ENCODE assay signal across 1 cellular context in the genomic region with DNA sequence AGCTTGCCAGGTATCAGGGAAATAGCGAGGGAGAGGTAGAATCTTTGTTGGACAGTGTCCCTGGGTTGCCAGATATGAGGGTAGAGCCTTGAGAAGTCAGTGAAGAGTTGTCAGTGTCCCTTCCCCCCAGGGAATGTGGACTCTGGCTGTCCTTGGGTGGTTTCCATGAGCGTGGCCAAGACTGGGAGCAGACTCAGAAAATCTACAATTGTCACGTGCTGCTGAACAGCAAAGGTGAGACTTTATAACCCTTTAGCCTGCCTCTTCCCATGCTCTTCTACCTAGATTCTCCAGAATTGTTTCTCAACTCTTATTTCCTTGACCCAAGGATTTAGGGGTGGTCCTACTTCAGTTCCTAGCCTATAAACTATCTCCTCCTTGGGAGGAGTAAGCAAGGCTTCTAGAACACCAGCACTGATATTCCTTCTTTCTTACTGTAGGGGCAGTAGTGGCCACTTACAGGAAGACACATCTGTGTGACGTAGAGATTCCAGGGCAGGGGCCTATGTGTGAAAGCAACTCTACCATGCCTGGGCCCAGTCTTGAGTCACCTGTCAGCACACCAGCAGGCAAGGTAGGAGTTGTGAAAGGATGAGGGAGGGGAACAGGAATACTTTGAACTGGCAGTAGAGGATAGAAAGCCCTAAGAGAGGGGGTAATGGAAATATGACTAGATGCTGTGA.
TF ChIP-seq lines count a peak whose summit lies in the region.

No MANE protein-coding gene starts in this region.

TF ChIP-seq in K562, 482 proteins besides CTCF, POLR2A, EP300 and RAD21 (continues in another document):
- TF ChIP-seq IFI16 (CRISPR knock-in tag; IDR thresholded peaks at IDR 0.05) (no peak), ATF1 (CRISPR knock-in tag; IDR thresholded peaks at IDR 0.05) (no peak), ATF1 (tag; IDR thresholded peaks at IDR 0.05) (peak; percentile 90), SREBF1 (IDR thresholded peaks at IDR 0.05; ENCODE audit: borderline replicate concordance, low read depth, low read length) (no peak), THRAP3 (IDR thresholded peaks at IDR 0.05; ENCODE audit: borderline replicate concordance) (no peak), CEBPG (CRISPR knock-in tag; IDR thresholded peaks at IDR 0.05) (no peak), CEBPG (tag; conservative IDR thresholded peaks at IDR 0.05 in 1 of 2, IDR thresholded peaks at IDR 0.05 in 1 of 2) (no peak), TFAM (CRISPR knock-in tag; conservative IDR thresholded peaks at IDR 0.05) (no peak), NFATC3 (IDR thresholded peaks at IDR 0.05) (no peak), TEAD1 (CRISPR knock-in tag; IDR thresholded peaks at IDR 0.05) (peak in 1 of 2 experiments; percentile 76; a peak in 2 of 4 replicates), ZNF3 (CRISPR knock-in tag; IDR thresholded peaks at IDR 0.05) (no peak), MYBL2 (IDR thresholded peaks at IDR 0.05; ENCODE audit: low read depth) (no peak), MYBL2 (CRISPR knock-in tag; IDR thresholded peaks at IDR 0.05; ENCODE audit: borderline replicate concordance) (no peak), RAD51 (IDR thresholded peaks at IDR 0.05; ENCODE audit: borderline replicate concordance, low read depth) (0 out of 2 replicates have a peak, but pooled peaks have one; percentile 26), RCOR1 (IDR thresholded peaks at IDR 0.05; ENCODE audit: borderline replicate concordance in 1 of 2, low read depth in 2 of 2, low read length in 2 of 2) (peak in 1 of 2 experiments; percentile 23; a peak in 1 of 4 replicates), MCM3 (IDR thresholded peaks at IDR 0.05) (no peak), TAF9B (IDR thresholded peaks at IDR 0.05; ENCODE audit: partially characterized antibody) (no peak), GTF2E2 (tag; IDR thresholded peaks at IDR 0.05) (peak; percentile 48; the same call in 1 of the 2 replicates), MYC (IDR thresholded peaks at IDR 0.05; ENCODE audit: low read depth, low read length) (0 out of 2 replicates have a peak, but pooled peaks have one; percentile 22), MYC (CRISPR knock-in tag; IDR thresholded peaks at IDR 0.05; ENCODE audit: borderline replicate concordance, low read depth) (no peak), SNIP1 (IDR thresholded peaks at IDR 0.05; ENCODE audit: low read depth) (no peak), NR3C1 (CRISPR knock-in tag; IDR thresholded peaks at IDR 0.05) (no peak), PHB2 (IDR thresholded peaks at IDR 0.05; ENCODE audit: low read depth) (no peak), MTA1 (IDR thresholded peaks at IDR 0.05; ENCODE audit: borderline replicate concordance) (0 out of 2 replicates have a peak, but pooled peaks have one; percentile 5), GTF2F1 (IDR thresholded peaks at IDR 0.05; ENCODE audit: low read depth, low read length) (no peak), FOXP1 (CRISPR knock-in tag; IDR thresholded peaks at IDR 0.05) (peak; percentile 70; the same call in 1 of the 2 replicates), KAT7 (CRISPR knock-in tag; IDR thresholded peaks at IDR 0.05; ENCODE audit: borderline replicate concordance) (no peak)
- TF ChIP-seq, protein P1, sequence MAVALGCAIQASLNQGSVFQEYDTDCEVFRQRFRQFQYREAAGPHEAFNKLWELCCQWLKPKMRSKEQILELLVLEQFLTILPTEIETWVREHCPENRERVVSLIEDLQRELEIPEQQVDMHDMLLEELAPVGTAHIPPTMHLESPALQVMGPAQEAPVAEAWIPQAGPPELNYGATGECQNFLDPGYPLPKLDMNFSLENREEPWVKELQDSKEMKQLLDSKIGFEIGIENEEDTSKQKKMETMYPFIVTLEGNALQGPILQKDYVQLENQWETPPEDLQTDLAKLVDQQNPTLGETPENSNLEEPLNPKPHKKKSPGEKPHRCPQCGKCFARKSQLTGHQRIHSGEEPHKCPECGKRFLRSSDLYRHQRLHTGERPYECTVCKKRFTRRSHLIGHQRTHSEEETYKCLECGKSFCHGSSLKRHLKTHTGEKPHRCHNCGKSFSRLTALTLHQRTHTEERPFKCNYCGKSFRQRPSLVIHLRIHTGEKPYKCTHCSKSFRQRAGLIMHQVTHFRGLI (CRISPR knock-in tag; IDR thresholded peaks at IDR 0.05): no peak
- TF ChIP-seq, protein P2, sequence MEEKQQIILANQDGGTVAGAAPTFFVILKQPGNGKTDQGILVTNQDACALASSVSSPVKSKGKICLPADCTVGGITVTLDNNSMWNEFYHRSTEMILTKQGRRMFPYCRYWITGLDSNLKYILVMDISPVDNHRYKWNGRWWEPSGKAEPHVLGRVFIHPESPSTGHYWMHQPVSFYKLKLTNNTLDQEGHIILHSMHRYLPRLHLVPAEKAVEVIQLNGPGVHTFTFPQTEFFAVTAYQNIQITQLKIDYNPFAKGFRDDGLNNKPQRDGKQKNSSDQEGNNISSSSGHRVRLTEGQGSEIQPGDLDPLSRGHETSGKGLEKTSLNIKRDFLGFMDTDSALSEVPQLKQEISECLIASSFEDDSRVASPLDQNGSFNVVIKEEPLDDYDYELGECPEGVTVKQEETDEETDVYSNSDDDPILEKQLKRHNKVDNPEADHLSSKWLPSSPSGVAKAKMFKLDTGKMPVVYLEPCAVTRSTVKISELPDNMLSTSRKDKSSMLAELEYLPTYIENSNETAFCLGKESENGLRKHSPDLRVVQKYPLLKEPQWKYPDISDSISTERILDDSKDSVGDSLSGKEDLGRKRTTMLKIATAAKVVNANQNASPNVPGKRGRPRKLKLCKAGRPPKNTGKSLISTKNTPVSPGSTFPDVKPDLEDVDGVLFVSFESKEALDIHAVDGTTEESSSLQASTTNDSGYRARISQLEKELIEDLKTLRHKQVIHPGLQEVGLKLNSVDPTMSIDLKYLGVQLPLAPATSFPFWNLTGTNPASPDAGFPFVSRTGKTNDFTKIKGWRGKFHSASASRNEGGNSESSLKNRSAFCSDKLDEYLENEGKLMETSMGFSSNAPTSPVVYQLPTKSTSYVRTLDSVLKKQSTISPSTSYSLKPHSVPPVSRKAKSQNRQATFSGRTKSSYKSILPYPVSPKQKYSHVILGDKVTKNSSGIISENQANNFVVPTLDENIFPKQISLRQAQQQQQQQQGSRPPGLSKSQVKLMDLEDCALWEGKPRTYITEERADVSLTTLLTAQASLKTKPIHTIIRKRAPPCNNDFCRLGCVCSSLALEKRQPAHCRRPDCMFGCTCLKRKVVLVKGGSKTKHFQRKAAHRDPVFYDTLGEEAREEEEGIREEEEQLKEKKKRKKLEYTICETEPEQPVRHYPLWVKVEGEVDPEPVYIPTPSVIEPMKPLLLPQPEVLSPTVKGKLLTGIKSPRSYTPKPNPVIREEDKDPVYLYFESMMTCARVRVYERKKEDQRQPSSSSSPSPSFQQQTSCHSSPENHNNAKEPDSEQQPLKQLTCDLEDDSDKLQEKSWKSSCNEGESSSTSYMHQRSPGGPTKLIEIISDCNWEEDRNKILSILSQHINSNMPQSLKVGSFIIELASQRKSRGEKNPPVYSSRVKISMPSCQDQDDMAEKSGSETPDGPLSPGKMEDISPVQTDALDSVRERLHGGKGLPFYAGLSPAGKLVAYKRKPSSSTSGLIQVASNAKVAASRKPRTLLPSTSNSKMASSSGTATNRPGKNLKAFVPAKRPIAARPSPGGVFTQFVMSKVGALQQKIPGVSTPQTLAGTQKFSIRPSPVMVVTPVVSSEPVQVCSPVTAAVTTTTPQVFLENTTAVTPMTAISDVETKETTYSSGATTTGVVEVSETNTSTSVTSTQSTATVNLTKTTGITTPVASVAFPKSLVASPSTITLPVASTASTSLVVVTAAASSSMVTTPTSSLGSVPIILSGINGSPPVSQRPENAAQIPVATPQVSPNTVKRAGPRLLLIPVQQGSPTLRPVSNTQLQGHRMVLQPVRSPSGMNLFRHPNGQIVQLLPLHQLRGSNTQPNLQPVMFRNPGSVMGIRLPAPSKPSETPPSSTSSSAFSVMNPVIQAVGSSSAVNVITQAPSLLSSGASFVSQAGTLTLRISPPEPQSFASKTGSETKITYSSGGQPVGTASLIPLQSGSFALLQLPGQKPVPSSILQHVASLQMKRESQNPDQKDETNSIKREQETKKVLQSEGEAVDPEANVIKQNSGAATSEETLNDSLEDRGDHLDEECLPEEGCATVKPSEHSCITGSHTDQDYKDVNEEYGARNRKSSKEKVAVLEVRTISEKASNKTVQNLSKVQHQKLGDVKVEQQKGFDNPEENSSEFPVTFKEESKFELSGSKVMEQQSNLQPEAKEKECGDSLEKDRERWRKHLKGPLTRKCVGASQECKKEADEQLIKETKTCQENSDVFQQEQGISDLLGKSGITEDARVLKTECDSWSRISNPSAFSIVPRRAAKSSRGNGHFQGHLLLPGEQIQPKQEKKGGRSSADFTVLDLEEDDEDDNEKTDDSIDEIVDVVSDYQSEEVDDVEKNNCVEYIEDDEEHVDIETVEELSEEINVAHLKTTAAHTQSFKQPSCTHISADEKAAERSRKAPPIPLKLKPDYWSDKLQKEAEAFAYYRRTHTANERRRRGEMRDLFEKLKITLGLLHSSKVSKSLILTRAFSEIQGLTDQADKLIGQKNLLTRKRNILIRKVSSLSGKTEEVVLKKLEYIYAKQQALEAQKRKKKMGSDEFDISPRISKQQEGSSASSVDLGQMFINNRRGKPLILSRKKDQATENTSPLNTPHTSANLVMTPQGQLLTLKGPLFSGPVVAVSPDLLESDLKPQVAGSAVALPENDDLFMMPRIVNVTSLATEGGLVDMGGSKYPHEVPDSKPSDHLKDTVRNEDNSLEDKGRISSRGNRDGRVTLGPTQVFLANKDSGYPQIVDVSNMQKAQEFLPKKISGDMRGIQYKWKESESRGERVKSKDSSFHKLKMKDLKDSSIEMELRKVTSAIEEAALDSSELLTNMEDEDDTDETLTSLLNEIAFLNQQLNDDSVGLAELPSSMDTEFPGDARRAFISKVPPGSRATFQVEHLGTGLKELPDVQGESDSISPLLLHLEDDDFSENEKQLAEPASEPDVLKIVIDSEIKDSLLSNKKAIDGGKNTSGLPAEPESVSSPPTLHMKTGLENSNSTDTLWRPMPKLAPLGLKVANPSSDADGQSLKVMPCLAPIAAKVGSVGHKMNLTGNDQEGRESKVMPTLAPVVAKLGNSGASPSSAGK (IDR thresholded peaks at IDR 0.05): peak; percentile 4; the same call in 1 of the 2 replicates
- TF ChIP-seq, protein P3, sequence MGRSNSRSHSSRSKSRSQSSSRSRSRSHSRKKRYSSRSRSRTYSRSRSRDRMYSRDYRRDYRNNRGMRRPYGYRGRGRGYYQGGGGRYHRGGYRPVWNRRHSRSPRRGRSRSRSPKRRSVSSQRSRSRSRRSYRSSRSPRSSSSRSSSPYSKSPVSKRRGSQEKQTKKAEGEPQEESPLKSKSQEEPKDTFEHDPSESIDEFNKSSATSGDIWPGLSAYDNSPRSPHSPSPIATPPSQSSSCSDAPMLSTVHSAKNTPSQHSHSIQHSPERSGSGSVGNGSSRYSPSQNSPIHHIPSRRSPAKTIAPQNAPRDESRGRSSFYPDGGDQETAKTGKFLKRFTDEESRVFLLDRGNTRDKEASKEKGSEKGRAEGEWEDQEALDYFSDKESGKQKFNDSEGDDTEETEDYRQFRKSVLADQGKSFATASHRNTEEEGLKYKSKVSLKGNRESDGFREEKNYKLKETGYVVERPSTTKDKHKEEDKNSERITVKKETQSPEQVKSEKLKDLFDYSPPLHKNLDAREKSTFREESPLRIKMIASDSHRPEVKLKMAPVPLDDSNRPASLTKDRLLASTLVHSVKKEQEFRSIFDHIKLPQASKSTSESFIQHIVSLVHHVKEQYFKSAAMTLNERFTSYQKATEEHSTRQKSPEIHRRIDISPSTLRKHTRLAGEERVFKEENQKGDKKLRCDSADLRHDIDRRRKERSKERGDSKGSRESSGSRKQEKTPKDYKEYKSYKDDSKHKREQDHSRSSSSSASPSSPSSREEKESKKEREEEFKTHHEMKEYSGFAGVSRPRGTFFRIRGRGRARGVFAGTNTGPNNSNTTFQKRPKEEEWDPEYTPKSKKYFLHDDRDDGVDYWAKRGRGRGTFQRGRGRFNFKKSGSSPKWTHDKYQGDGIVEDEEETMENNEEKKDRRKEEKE (IDR thresholded peaks at IDR 0.05; ENCODE audit: borderline replicate concordance in 1 of 2, control insufficient read depth in 1 of 2, low read depth in 2 of 2, low read length in 1 of 2): no peak
- TF ChIP-seq, protein P4, sequence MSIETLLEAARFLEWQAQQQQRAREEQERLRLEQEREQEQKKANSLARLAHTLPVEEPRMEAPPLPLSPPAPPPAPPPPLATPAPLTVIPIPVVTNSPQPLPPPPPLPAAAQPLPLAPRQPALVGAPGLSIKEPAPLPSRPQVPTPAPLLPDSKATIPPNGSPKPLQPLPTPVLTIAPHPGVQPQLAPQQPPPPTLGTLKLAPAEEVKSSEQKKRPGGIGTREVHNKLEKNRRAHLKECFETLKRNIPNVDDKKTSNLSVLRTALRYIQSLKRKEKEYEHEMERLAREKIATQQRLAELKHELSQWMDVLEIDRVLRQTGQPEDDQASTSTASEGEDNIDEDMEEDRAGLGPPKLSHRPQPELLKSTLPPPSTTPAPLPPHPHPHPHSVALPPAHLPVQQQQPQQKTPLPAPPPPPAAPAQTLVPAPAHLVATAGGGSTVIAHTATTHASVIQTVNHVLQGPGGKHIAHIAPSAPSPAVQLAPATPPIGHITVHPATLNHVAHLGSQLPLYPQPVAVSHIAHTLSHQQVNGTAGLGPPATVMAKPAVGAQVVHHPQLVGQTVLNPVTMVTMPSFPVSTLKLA (conservative IDR thresholded peaks at IDR 0.05): 0 out of 4 replicates have a peak, but pooled peaks of 1 of the 2 experiments have one; percentile 1
- TF ChIP-seq, protein P5, sequence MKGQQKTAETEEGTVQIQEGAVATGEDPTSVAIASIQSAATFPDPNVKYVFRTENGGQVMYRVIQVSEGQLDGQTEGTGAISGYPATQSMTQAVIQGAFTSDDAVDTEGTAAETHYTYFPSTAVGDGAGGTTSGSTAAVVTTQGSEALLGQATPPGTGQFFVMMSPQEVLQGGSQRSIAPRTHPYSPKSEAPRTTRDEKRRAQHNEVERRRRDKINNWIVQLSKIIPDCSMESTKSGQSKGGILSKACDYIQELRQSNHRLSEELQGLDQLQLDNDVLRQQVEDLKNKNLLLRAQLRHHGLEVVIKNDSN (CRISPR knock-in tag; IDR thresholded peaks at IDR 0.05): peak; percentile 64
- TF ChIP-seq, protein P6, sequence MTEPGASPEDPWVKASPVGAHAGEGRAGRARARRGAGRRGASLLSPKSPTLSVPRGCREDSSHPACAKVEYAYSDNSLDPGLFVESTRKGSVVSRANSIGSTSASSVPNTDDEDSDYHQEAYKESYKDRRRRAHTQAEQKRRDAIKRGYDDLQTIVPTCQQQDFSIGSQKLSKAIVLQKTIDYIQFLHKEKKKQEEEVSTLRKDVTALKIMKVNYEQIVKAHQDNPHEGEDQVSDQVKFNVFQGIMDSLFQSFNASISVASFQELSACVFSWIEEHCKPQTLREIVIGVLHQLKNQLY (CRISPR knock-in tag; conservative IDR thresholded peaks at IDR 0.05): no peak
- TF ChIP-seq, protein P7, sequence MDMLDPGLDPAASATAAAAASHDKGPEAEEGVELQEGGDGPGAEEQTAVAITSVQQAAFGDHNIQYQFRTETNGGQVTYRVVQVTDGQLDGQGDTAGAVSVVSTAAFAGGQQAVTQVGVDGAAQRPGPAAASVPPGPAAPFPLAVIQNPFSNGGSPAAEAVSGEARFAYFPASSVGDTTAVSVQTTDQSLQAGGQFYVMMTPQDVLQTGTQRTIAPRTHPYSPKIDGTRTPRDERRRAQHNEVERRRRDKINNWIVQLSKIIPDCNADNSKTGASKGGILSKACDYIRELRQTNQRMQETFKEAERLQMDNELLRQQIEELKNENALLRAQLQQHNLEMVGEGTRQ (CRISPR knock-in tag; IDR thresholded peaks at IDR 0.05): peak; percentile 6; the same call in 1 of the 2 replicates
- TF ChIP-seq, protein P8, sequence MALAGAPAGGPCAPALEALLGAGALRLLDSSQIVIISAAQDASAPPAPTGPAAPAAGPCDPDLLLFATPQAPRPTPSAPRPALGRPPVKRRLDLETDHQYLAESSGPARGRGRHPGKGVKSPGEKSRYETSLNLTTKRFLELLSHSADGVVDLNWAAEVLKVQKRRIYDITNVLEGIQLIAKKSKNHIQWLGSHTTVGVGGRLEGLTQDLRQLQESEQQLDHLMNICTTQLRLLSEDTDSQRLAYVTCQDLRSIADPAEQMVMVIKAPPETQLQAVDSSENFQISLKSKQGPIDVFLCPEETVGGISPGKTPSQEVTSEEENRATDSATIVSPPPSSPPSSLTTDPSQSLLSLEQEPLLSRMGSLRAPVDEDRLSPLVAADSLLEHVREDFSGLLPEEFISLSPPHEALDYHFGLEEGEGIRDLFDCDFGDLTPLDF (CRISPR knock-in tag; IDR thresholded peaks at IDR 0.05): peak; percentile 40; the same call in 1 of the 2 replicates
